ENCODE assay signal across 8 cellular contexts in the genomic region with DNA sequence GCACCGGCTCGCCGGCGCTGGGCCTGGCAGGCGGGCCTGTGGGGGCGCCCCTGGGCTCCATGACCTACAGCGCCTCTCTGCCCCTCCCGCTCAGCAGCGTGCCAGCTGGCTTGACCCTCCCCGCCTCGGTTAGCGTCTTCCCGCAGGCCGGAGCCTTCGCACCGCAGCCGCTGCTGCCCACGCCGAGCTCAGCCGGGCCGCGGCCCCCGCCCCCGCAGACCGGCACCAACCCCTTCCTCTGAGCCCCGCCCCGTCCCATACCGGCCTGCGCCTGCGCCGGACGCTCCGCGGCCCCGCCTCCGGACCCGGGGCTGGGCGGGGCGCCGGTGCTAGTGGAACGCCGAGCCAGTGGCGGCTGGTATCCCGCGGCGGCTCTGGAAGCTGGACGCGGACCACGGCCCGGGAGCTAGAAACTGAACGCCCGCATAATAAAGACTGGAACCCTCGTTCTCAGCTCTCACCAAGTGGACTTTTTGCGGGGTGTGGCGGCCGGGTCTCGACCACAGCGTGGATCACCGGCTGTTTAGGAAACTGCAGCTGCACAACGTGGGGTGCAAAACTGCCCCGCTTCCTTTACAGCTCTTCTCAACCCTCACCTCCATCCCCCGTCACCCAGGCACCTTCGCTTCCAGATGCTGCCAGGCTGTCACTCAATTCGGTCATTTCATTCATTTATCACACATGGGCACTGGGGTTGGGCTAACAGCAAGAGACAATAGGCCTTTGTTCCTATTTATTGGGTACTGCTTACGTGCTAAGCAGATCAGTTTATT. TPM values are rescaled to one million over a fixed set of nuclear protein-coding genes. Genes with fewer than 3 reads are reported as not detected.
DNase-seq lines count a peak whose midpoint lies in the region; ATAC-seq lines count a peak whose summit lies in the region.

No MANE protein-coding gene starts in this region.

- H3K36me3 Mint-ChIP-seq in activated CD4-positive, alpha-beta T cell treated with anti-CD3 and anti-CD28 coated beads for 36 hours (ENCODE audit: low read depth): no peaks in the 10 kb centered on the region

- DNase-seq in AG08396 (ENCODE audit: low spot score) (peak; percentile 99), NCI-H226 (peak; percentile 69), left colon (peak; percentile 86 to 91)
- peak; percentile 91 for DNase-seq in activated CD4-positive, alpha-beta T cell treated with anti-CD3 and anti-CD28 coated beads for 36 hours
- DNase-seq in stimulated activated CD4-positive, alpha-beta T cell treated with anti-CD3 and anti-CD28 coated beads, Interleukin-1b, Interleukin-23, amount 100 ng/mL, for 4 hours (ENCODE audit: low read depth in 2 of 2): peak; percentile 79 to 85

- H3K27ac Mint-ChIP-seq in activated CD4-positive, alpha-beta T cell treated with anti-CD3 and anti-CD28 coated beads for 36 hours: peak overlapping the region; percentile 82

- H3K4me1 Mint-ChIP-seq in activated CD4-positive, alpha-beta T cell treated with anti-CD3 and anti-CD28 coated beads for 36 hours: peaks cover 11% of the 10 kb centered on the region

- H3K9me3 Mint-ChIP-seq in activated CD4-positive, alpha-beta T cell treated with anti-CD3 and anti-CD28 coated beads for 36 hours (ENCODE audit: low read depth): no peaks in the 10 kb centered on the region

- peaks cover 7% of the 10 kb centered on the region for H3K27me3 Mint-ChIP-seq in activated CD4-positive, alpha-beta T cell treated with anti-CD3 and anti-CD28 coated beads for 36 hours

- peak overlapping the region; percentile 65 for H3K27ac ChIP-seq in cingulate gyrus (ENCODE audit: low read depth, low read length)

- intact Hi-C loops in activated CD4-positive, alpha-beta T cell treated with anti-CD3 and anti-CD28 coated beads for 36 hours (cut with DNase I, micrococcal nuclease): loop anchor here (1.0 to 10.0 kb wide), 9 partner anchors 18 to 613 kb away; a partner anchor contains a TSS
- intact Hi-C loops in left colon (cut with DNase I, micrococcal nuclease): loop anchor here (10.0 kb wide), 2 partner anchors 293 to 303 kb away; a partner anchor contains a TSS

- peak; percentile 80 for ATAC-seq in GM18868 (IDR thresholded peaks at IDR 0.05; ENCODE audit: unreplicated experiment)
- peak; percentile 51 for ATAC-seq in HG03103 (IDR thresholded peaks at IDR 0.05; ENCODE audit: low read depth, unreplicated experiment)
- peak; percentile 87 for ATAC-seq in activated CD4-positive, alpha-beta T cell treated with anti-CD3 and anti-CD28 coated beads for 36 hours
- peak; percentile 66 for ATAC-seq in left colon

- CTCF ChIA-PET in activated CD4-positive, alpha-beta T cell treated with anti-CD3 and anti-CD28 coated beads for 36 hours (lab: Charles Lee): interaction anchor here (0.6 to 2.6 kb wide), 15 partner anchors 8 to 407 kb away, joined by 3 to 22 read pairs (median 4); a partner anchor contains a TSS

- POLR2A ChIA-PET in activated CD4-positive, alpha-beta T cell treated with anti-CD3 and anti-CD28 coated beads for 36 hours (lab: Charles Lee): interaction anchor here (0.6 kb wide), 1 partner anchor 149 kb away, joined by 3 read pairs; no protein-coding TSS in a partner anchor

- H3K4me3 Mint-ChIP-seq in activated CD4-positive, alpha-beta T cell treated with anti-CD3 and anti-CD28 coated beads for 36 hours: peak overlapping the region; percentile 72

RNA-seq across cellular contexts. Expression of a gene that starts 4.9 kb away (rescaled TPM):
- total RNA-seq in activated CD4-positive, alpha-beta T cell treated with anti-CD3 and anti-CD28 coated beads for 36 hours: 10 to 100 TPM in 1 of 2 experiments, 1 to 10 TPM in 1; 9.0 to 10.7 TPM
- total RNA-seq in left colon: 10 to 100 TPM; 61.1 to 66.7 TPM

RNA-seq across cellular contexts. Expression of a gene that starts 9.6 kb away (rescaled TPM):
- total RNA-seq in activated CD4-positive, alpha-beta T cell treated with anti-CD3 and anti-CD28 coated beads for 36 hours: not detected
- 10 to 100 TPM; 40.1 to 58.5 TPM for total RNA-seq in left colon

RNA-seq across cellular contexts. Expression of a gene that starts 18.4 kb away (rescaled TPM):
- total RNA-seq in activated CD4-positive, alpha-beta T cell treated with anti-CD3 and anti-CD28 coated beads for 36 hours: not detected
- total RNA-seq in left colon: under 1 TPM; 0.03 to 0.06 TPM

RNA-seq across cellular contexts. Expression of a gene that starts 33.9 kb away (rescaled TPM):
- 1 to 10 TPM; 1.4 to 1.8 TPM for total RNA-seq in activated CD4-positive, alpha-beta T cell treated with anti-CD3 and anti-CD28 coated beads for 36 hours
- total RNA-seq in left colon: 1 to 10 TPM; 2.1 to 2.8 TPM

Comparison
In these comparisons a context has a peak if more than half of its experiments do, and no peak if none do; other contexts are left out.
1. Peak in every context shown above with its lines: DNase-seq, ATAC-seq and H3K27ac ChIP-seq.
2. RNA of a gene that starts 4.9 kb away (total RNA-seq): 61.1 to 66.7 TPM in left colon; 9.0 to 10.7 TPM in activated CD4-positive, alpha-beta T cell treated with anti-CD3 and anti-CD28 coated beads for 36 hours; every median in the first group is over 4 times any median in the second.
3. RNA of a gene that starts 9.6 kb away (total RNA-seq): 40.1 to 58.5 TPM in left colon; not detected in activated CD4-positive, alpha-beta T cell treated with anti-CD3 and anti-CD28 coated beads for 36 hours; every median in the first group is over 10 times any median in the second.